Comparison of ENCODE assay signal across 8 cellular contexts in genomic region chr16:77190478-77191258, GRCh38. TPM values are rescaled to one million over a fixed set of nuclear protein-coding genes. Genes with fewer than 3 reads are reported as not detected.
A peak's percentile ranks its signal among the peaks of the same experiment; 100 is the strongest.
DNase-seq lines count a peak whose midpoint lies in the region; ATAC-seq lines count a peak whose summit lies in the region.

Gene MON1B (plus strand): TSS chr16:77191190. CDS start chr16:77191486, 296 bp downstream.

- peaks cover 35 to 50% of the 10 kb centered on the region in 2 donors for H3K36me3 Mint-ChIP-seq in activated naive CD4-positive, alpha-beta T cell treated with anti-CD3 and anti-CD28 coated beads, Interleukin-2, amount 50 U/mL, for 72 hours

- H3K27ac Mint-ChIP-seq in activated naive CD4-positive, alpha-beta T cell treated with anti-CD3 and anti-CD28 coated beads, Interleukin-2, amount 50 U/mL, for 72 hours: peak within 1 kb of the TSS; percentile 99 to 100

- H3K9me3 Mint-ChIP-seq in activated naive CD4-positive, alpha-beta T cell treated with anti-CD3 and anti-CD28 coated beads, Interleukin-2, amount 50 U/mL, for 72 hours: peaks cover 8 to 13% of the 10 kb centered on the region in 2 donors

- H3K27ac ChIP-seq in temporal lobe (ENCODE audit: low read depth, low read length): peak within 1 kb of the TSS; percentile 91

- ATAC-seq in HG02610 (IDR thresholded peaks at IDR 0.05; ENCODE audit: unreplicated experiment): peak; percentile 98
- peak; percentile 97 for ATAC-seq in activated naive CD4-positive, alpha-beta T cell treated with anti-CD3 and anti-CD28 coated beads, Interleukin-2, amount 50 U/mL, for 72 hours

- peak within 1 kb of the TSS; percentile 96 for H3K4me3 ChIP-seq in GM08714 (ENCODE audit: low read length)

- peak; percentile 99 for DNase-seq in NCI-H1092 treated with DMSO at 0.1 percent for 48 hours (lab: John Stamatoyannopoulos, UW)
- DNase-seq in SKM-1 (lab: John Stamatoyannopoulos, UW; ENCODE audit: unreplicated experiment): peak; percentile 98
- DNase-seq in activated naive CD4-positive, alpha-beta T cell treated with anti-CD3 and anti-CD28 coated beads, Interleukin-2, amount 50 U/mL, for 72 hours (ENCODE audit: low spot score in 2 of 2): peak; percentile 85 to 96
- DNase-seq in glomerular endothelial cell (ENCODE audit: extremely low read depth, low read depth, low spot score): peak; percentile 93
- DNase-seq in occipital lobe (lab: John Stamatoyannopoulos, UW): peak; percentile 98

RNA-seq across cellular contexts. Expression of gene MON1B, which starts in this region (rescaled TPM):
- total RNA-seq in activated naive CD4-positive, alpha-beta T cell treated with anti-CD3 and anti-CD28 coated beads, Interleukin-2, amount 50 U/mL, for 72 hours: 10 to 100 TPM; 75.3 to 92.9 TPM
- total RNA-seq in glomerular endothelial cell (30.2 and 38.4 TPM in 2 replicates), occipital lobe (8.3 TPM), temporal lobe (8.9 TPM)

Comparison
In these comparisons a context has a peak if more than half of its experiments do, and no peak if none do; other contexts are left out.
1. Peak in every context shown above with its lines: DNase-seq, ATAC-seq, H3K4me3 ChIP-seq and H3K27ac ChIP-seq.